ENCODE assay signal across 8 cellular contexts in genomic region chr10:100433253-100434240, GRCh38. TPM values are rescaled to one million over a fixed set of nuclear protein-coding genes. Genes with fewer than 3 reads are reported as not detected.
DNase-seq lines count a peak whose midpoint lies in the region; ATAC-seq and TF ChIP-seq lines count a peak whose summit lies in the region.

No MANE protein-coding gene starts in this region.

- TF ChIP-seq EP300 in gastroesophageal sphincter (IDR thresholded peaks at IDR 0.05) (no peak), tibial nerve (IDR thresholded peaks at IDR 0.05) (peak in 1 of 2 donors; percentile 43)

- no peaks in the 10 kb centered on the region for H3K36me3 Mint-ChIP-seq in H9 (ENCODE audit: insufficient read depth in 1 of 3, low read depth in 3 of 3)
- no peaks in the 10 kb centered on the region for H3K36me3 Mint-ChIP-seq in osteocyte (ENCODE audit: unreplicated experiment)

- TF ChIP-seq POLR2A in gastroesophageal sphincter (IDR thresholded peaks at IDR 0.05) (no peak), tibial nerve (IDR thresholded peaks at IDR 0.05) (no peak)

- H3K27ac ChIP-seq in H9 (ENCODE audit: insufficient read length, low read depth, low read length) (no peak overlapping the region), SJSA1 (no peak overlapping the region), gastroesophageal sphincter (no peak overlapping the region), tibial nerve (no peak overlapping the region)

- no peak overlapping the region for H3K14ac ChIP-seq in H9 (ENCODE audit: insufficient read depth, low read length)

- H3K18ac ChIP-seq in H9 (ENCODE audit: insufficient read length, low read depth, low read length): no peak overlapping the region

- H3K27ac Mint-ChIP-seq in H9: no peak overlapping the region
- H3K27ac Mint-ChIP-seq in osteocyte (ENCODE audit: unreplicated experiment): no peak overlapping the region

- H3K9me3 Mint-ChIP-seq in H9 (no peaks in the 10 kb centered on the region; a peak in 1 of 5 replicates), osteocyte (ENCODE audit: unreplicated experiment) (no peaks in the 10 kb centered on the region)

- H2AK5ac ChIP-seq in H9 (ENCODE audit: insufficient read length, low read length): no peak overlapping the region

- H3K79me1 ChIP-seq in H9 (ENCODE audit: insufficient read depth, low read depth, low read length, poor library complexity, severe bottlenecking): no peaks in the 10 kb centered on the region

- H4K5ac ChIP-seq in H9 (ENCODE audit: insufficient read length, low read depth, low read length): no peak overlapping the region

- no peak overlapping the region for H3T11ph ChIP-seq in H9 (ENCODE audit: low read length)

- no peak overlapping the region for H3K9ac ChIP-seq in H9 (ENCODE audit: extremely low read depth, insufficient read length, low read length)

- peak; percentile 87 for ATAC-seq in gastroesophageal sphincter

- H3K23ac ChIP-seq in H9 (ENCODE audit: insufficient read length, low read depth, low read length): no peak overlapping the region

- H3K9me3 ChIP-seq in H9 (ENCODE audit: control insufficient read depth, low read depth, low read length) (no peaks in the 10 kb centered on the region), SJSA1 (replicated peaks) (no peaks in the 10 kb centered on the region), gastroesophageal sphincter (no peaks in the 10 kb centered on the region), tibial nerve (no peaks in the 10 kb centered on the region)

- H3K27me3 Mint-ChIP-seq in H9 (ENCODE audit: low read depth): peaks cover 3% of the 10 kb centered on the region; the same call in 1 of the 2 replicates
- peaks cover 12% of the 10 kb centered on the region for H3K27me3 Mint-ChIP-seq in osteocyte (ENCODE audit: unreplicated experiment)

- H2AFZ ChIP-seq in H9 (ENCODE audit: low read length): no peak overlapping the region

- no peaks in the 10 kb centered on the region for H4K20me1 ChIP-seq in H9 (ENCODE audit: control insufficient read depth, insufficient read depth, insufficient read length)

- H2BK5ac ChIP-seq in H9 (ENCODE audit: insufficient read length, low read length): no peak overlapping the region

- H3K36me3 ChIP-seq in SJSA1 (no peaks in the 10 kb centered on the region), gastroesophageal sphincter (no peaks in the 10 kb centered on the region), tibial nerve (no peaks in the 10 kb centered on the region)

- H3K4me3 Mint-ChIP-seq in H9 (no peak overlapping the region), osteocyte (ENCODE audit: unreplicated experiment) (no peak overlapping the region)

- H3K4me1 ChIP-seq in H9 (ENCODE audit: insufficient read depth, low read length) (no peaks in the 10 kb centered on the region; the same call in 1 of the 2 replicates), SJSA1 (replicated peaks) (no peaks in the 10 kb centered on the region), gastroesophageal sphincter (no peaks in the 10 kb centered on the region), tibial nerve (peaks cover 0 to 7% (median 0%) of the 10 kb centered on the region in 4 donors)

- no peak overlapping the region for H3K56ac ChIP-seq in H9 (ENCODE audit: insufficient read length, low read depth, low read length)

- DNase-seq in DMS79 (lab: John Stamatoyannopoulos, UW) (peak; percentile 33), H9 (peak; percentile 93), NCI-H1092 (lab: John Stamatoyannopoulos, UW) (peak; percentile 90), SJSA1 (ENCODE audit: low read depth in 1 of 2, low spot score in 2 of 2) (peak; percentile 92), osteocyte (ENCODE audit: extremely low spot score, unreplicated experiment) (peak; percentile 96), tibial nerve (ENCODE audit: low spot score in 2 of 2) (peak; percentile 95 to 100)
- peak; percentile 97 for DNase-seq in activated effector memory CD4-positive, alpha-beta T cell treated with anti-CD3 and anti-CD28 coated beads, Interleukin-2, amount 50 U/mL, for 16 hours

- no peak overlapping the region for H3K4me2 ChIP-seq in H9 (ENCODE audit: insufficient read depth, insufficient read length, low read length)

- no peaks in the 10 kb centered on the region for H3K23me2 ChIP-seq in H9 (ENCODE audit: insufficient read length, low read depth, low read length, poor library complexity, severe bottlenecking)

- H2BK12ac ChIP-seq in H9 (ENCODE audit: insufficient read length, low read depth, low read length): no peak overlapping the region

- peak; percentile 100 for TF ChIP-seq CTCF in H9 (conservative IDR thresholded peaks at IDR 0.05)
- TF ChIP-seq CTCF in gastroesophageal sphincter (IDR thresholded peaks at IDR 0.05): peak; percentile 99
- TF ChIP-seq CTCF in osteocyte (IDR thresholded peaks at IDR 0.05): peak; percentile 100
- peak; percentile 97 to 100 (median 99) for TF ChIP-seq CTCF in tibial nerve (IDR thresholded peaks at IDR 0.05)

- no peak overlapping the region for H4K8ac ChIP-seq in H9 (replicated peaks; ENCODE audit: insufficient read length, low read depth, low read length)

- no CpG with 5 or more reads among the region's 13 CpGs for WGBS in H9 (ENCODE audit: extremely low coverage, insufficient read length, low lambda C conversion rate)
- WGBS in gastroesophageal sphincter (ENCODE audit: low coverage in 1 of 2), 2 donors: 23 to 47% methylated on average over 6 to 12 of the region's 13 CpGs
- WGBS in tibial nerve, 2 donors: 24 to 28% methylated on average over 13 of the region's 13 CpGs

- H2BK15ac ChIP-seq in H9 (ENCODE audit: low read depth, low read length): no peak overlapping the region

- H3K4me3 ChIP-seq in SJSA1 (no peak overlapping the region), gastroesophageal sphincter (no peak overlapping the region), tibial nerve (no peak overlapping the region)

- no peak overlapping the region for H2BK20ac ChIP-seq in H9 (ENCODE audit: low read depth, low read length, poor library complexity, severe bottlenecking)

- H3K4ac ChIP-seq in H9 (ENCODE audit: low read depth, low read length): no peak overlapping the region

- peaks cover 7 to 13% of the 10 kb centered on the region in 2 experiments for H3K4me1 Mint-ChIP-seq in H9
- H3K4me1 Mint-ChIP-seq in osteocyte (ENCODE audit: unreplicated experiment): no peaks in the 10 kb centered on the region

- H2BK120ac ChIP-seq in H9 (ENCODE audit: low read depth, low read length, poor library complexity, severe bottlenecking): no peak overlapping the region

- H3K27me3 ChIP-seq in H9 (ENCODE audit: insufficient read depth, low read length) (no peaks in the 10 kb centered on the region), SJSA1 (replicated peaks) (peaks cover 3% of the 10 kb centered on the region), gastroesophageal sphincter (peaks cover 14% of the 10 kb centered on the region), tibial nerve (no peaks in the 10 kb centered on the region)

- no peaks in the 10 kb centered on the region for H3K79me2 ChIP-seq in H9 (ENCODE audit: insufficient read depth, low read length)

- H4K91ac ChIP-seq in H9 (ENCODE audit: insufficient read length, low read depth, low read length): no peak overlapping the region

RNA-seq across cellular contexts. Expression of gene WNT8B, which starts 29.3 kb away (rescaled TPM):
- total RNA-seq in H9 (2021): not detected in 2 replicates
- not detected in 2 replicates for total RNA-seq in SJSA1 (2014; rRNA removed; shearing (Covaris generic))
- total RNA-seq in gastroesophageal sphincter: not detected
- not detected in 2 replicates for total RNA-seq in osteocyte
- total RNA-seq in tibial nerve: not detected

Comparison
In these comparisons a context has a peak if more than half of its experiments do, and no peak if none do; other contexts are left out.
1. DNase-seq: peak in every context shown above with its lines; median percentile 98 in tibial nerve; 97 in activated effector memory CD4-positive, alpha-beta T cell treated with anti-CD3 and anti-CD28 coated beads, Interleukin-2, amount 50 U/mL, for 16 hours; 96 in osteocyte; 93 in H9; 92 in SJSA1; 90 in NCI-H1092; 33 in DMS79.